In the genomic region with DNA sequence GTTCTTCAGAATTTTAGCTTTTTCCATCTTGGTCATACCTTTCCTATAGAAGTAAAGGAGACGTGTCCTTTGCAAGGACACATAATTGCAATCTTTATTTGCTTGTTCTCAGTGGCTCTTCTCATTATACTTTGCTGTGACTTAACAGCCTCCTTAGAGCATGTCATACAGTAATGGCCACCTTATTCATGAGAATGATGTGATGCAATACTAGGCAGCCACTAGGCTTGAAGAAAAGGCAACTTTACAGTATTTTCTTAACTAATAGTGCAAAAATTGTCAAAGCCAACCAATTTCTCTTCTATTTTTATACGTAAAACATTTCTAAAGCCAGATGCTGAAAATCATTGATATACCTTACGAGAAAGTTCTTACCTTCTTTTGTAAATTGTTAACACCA, we compare ENCODE assay signal across 27 cellular contexts.
"Had no signal": no experiment of that assay in that cellular context is flagged by ENCODE, and none has a peak within 500 bp of the region (broad histone marks: within the 10 kb centered on the region; RNA-seq: fewer than 3 reads in every experiment).

No MANE protein-coding gene starts in this region.

- H3K79me2 ChIP-seq: parathyroid adenoma had no signal

- ATAC-seq: natural killer cell; psoas muscle; right cardiac atrium; sciatic nerve; stimulated activated memory B cell treated with anti-CD40 and anti-IgM and Interleukin-4, amounts not matched to agents 10 μg/mL and 1 μg/mL and 100 μg/mL, for 72 hours had no signal

- DNase-seq: natural killer cell; occipital lobe; ovary; posterior cingulate gyrus; psoas muscle; right cardiac atrium; spleen; stimulated activated CD4-positive, alpha-beta T cell treated with anti-CD3 and anti-CD28 coated beads, Interleukin-12 subunit alpha, Interleukin-12 subunit beta, amount 100 ng/mL, for 4 hours; stimulated activated CD4-positive, alpha-beta T cell treated with anti-CD3 and anti-CD28 coated beads, Interleukin-1b, Interleukin-23, amount 100 ng/mL, for 48 hours; stimulated activated CD4-positive, alpha-beta T cell treated with anti-CD3 and anti-CD28 coated beads, Interleukin-4, amount 100 ng/mL, for 1 hour; stimulated activated CD4-positive, alpha-beta T cell treated with anti-CD3 and anti-CD28 coated beads, Interleukin-4, amount 100 ng/mL, for 4 hours; stimulated activated CD8-positive, alpha-beta memory T cell treated with anti-CD3 and anti-CD28 coated beads, Interleukin-4, amount 100 ng/mL, for 48 hours; stimulated activated naive CD4-positive, alpha-beta T cell treated with Interleukin-2 at 50 U/mL for 16 hours; stomach; thyroid gland; trophoblast cell; upper lobe of left lung had no signal

- H3K36me3 ChIP-seq: neural progenitor cell, ovary, spleen, stomach, thoracic aorta, thyroid gland, tibial nerve, upper lobe of left lung, vagina had no signal

- H2AFZ ChIP-seq: neural progenitor cell, parathyroid adenoma had no signal

- H3K4me1 ChIP-seq: neural progenitor cell, parathyroid adenoma, psoas muscle, spleen, stomach, thyroid gland, tibial nerve, upper lobe of left lung, vagina had no signal

- H3K27ac ChIP-seq: neural progenitor cell, ovary, parathyroid adenoma, psoas muscle, skin epidermis, spleen, stomach, thoracic aorta, thyroid gland, tibial nerve, upper lobe of left lung, vagina had no signal

- H3K27me3 ChIP-seq: neural progenitor cell, ovary, spleen, stomach, thyroid gland, tibial nerve, upper lobe of left lung, vagina had no signal

- H3K4me3 ChIP-seq: neural progenitor cell, ovary, psoas muscle, skin epidermis, smooth muscle cell, spleen, stomach, thoracic aorta, thyroid gland, tibial nerve, upper lobe of left lung, vagina had no signal

- H3K4me2 ChIP-seq: neural progenitor cell, smooth muscle cell had no signal

- H3K9me3 ChIP-seq: ovary, psoas muscle, thoracic aorta, thyroid gland, tibial nerve, upper lobe of left lung, vagina had no signal

- H3K9ac ChIP-seq: neural progenitor cell, parathyroid adenoma had no signal

- FAIRE-seq: urothelium cell line had no signal
